In the genomic region with DNA sequence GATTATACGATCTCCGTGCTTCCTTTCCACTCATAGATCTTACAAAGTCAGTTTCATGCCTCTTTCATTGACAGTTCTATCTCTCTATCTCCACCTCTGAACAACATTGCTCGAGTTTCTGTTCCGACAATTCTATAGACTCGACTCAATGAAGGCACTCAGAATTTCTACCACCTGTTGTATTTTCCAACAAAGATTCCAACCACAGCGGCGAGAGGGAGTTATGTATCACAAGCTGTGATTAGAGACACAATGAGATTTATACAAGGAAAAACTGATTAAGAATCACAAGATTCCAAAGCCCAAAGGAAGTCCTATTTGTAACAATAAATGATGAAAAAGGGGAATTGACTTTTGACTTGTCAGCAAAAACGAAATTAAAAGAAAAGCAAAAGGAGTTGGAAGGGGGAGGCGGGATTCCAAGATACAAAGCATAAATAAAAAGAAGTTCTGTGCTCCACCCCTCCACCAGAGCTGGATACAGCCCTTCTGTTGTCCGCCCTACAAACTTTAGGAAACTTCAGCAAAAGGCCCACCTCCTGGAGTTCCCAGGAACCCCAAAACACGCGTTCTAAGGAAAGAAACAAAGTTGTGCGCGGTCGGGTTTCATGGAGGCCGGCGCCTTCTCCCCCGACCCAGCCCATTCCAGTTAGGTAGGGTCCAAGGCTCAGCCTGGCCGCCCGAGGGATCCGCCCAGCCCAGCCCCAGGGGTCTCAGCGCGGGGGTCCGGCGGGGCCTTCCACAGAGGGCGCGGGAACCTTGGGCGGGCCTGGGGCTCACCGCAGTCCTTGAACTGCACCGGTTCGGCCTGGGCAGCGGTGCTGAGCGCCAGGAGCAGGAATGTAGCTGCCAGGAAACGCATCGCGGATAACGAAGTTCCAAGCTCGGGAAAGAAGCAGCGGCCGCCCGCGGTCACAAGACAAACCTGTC, we compare ENCODE assay signal across 8 cellular contexts. TPM values are rescaled to one million over a fixed set of nuclear protein-coding genes. Genes with fewer than 3 reads are reported as not detected.
DNase-seq lines count a peak whose midpoint lies in the region; ATAC-seq and TF ChIP-seq lines count a peak whose summit lies in the region.

NPC2 (minus strand) TSS at position 893 of the 930 bp plus-strand sequence; CDS start at position 862, 31 bp downstream.

- H3K27me3 ChIP-seq in psoas muscle (ENCODE audit: insufficient read depth in 3 of 3, low read length in 2 of 3): no peaks in the 10 kb centered on the region

- peaks cover 19% of the 10 kb centered on the region for H3K36me3 Mint-ChIP-seq in activated B cell treated with CpG ODN at 0.5 μM for 24 hours (ENCODE audit: low read depth)

- intact Hi-C loops in activated B cell treated with CpG ODN at 0.5 μM for 24 hours (cut with micrococcal nuclease) (loop anchor here (1.0 to 10.0 kb wide), 11 partner anchors 91 to 1170 kb away; partner anchors contain the start of genes ALDH6A1, DLST, EIF2B2 and ERG28), cardiac septum (cut with DNase I) (no loop called here), psoas muscle (cut with DNase I) (loop anchor here in 1 of 2 donors (5.0 kb wide), 1 partner anchor 130 kb away; no protein-coding TSS in a partner anchor)

- H3K27ac Mint-ChIP-seq in activated B cell treated with CpG ODN at 0.5 μM for 24 hours: no peak within 1 kb of the TSS

- H3K9me3 ChIP-seq in psoas muscle: no peaks in the 10 kb centered on the region

- POLR2A ChIA-PET in activated CD8-positive, alpha-beta memory T cell treated with anti-CD3 and anti-CD28 coated beads for 36 hours (lab: Charles Lee): no interaction called here
- POLR2A ChIA-PET in activated B cell treated with CpG ODN at 0.5 μM for 24 hours (lab: Charles Lee): interaction anchor here (0.6 to 2.0 kb wide), 6 partner anchors 91 to 705 kb away, joined by 3 to 18 read pairs (median 4); partner anchors contain the start of gene ABCD4
- POLR2A ChIA-PET in GM10248 (lab: Yijun Ruan, JAX): no interaction called here

- peaks cover 23% of the 10 kb centered on the region for H3K4me1 ChIP-seq in psoas muscle

- ATAC-seq in HG03108 (IDR thresholded peaks at IDR 0.05; ENCODE audit: unreplicated experiment) (peak; percentile 7), activated B cell treated with CpG ODN at 0.5 μM for 24 hours (ENCODE audit: low read depth) (no peak), psoas muscle (peak in 2 of 4 donors; percentile 14 to 17)

- no peaks in the 10 kb centered on the region for H3K9me3 Mint-ChIP-seq in activated B cell treated with CpG ODN at 0.5 μM for 24 hours

- peaks cover 35% of the 10 kb centered on the region for H3K4me1 Mint-ChIP-seq in activated B cell treated with CpG ODN at 0.5 μM for 24 hours

- no peak within 1 kb of the TSS for H3K4me3 Mint-ChIP-seq in activated B cell treated with CpG ODN at 0.5 μM for 24 hours

- DNase-seq in activated CD8-positive, alpha-beta memory T cell treated with anti-CD3 and anti-CD28 coated beads, Interleukin-2, amount 50 U/mL, for 4 hours: no peak
- DNase-seq in activated B cell treated with CpG ODN at 0.5 μM for 24 hours (no peak), cardiac septum (ENCODE audit: low spot score) (no peak), psoas muscle (no peak), COR-L47 (lab: John Stamatoyannopoulos, UW) (no peak), GM10248 (ENCODE audit: extremely low spot score) (no peak)

- H3K27me3 Mint-ChIP-seq in activated B cell treated with CpG ODN at 0.5 μM for 24 hours: no peaks in the 10 kb centered on the region

- H3K27ac ChIP-seq in psoas muscle: peak within 1 kb of the TSS; percentile 87

- H3K36me3 ChIP-seq in psoas muscle (ENCODE audit: insufficient read depth in 1 of 2, low read depth in 1 of 2): peaks cover 0 to 16% of the 10 kb centered on the region in 2 donors

- TF ChIP-seq CTCF in activated B cell treated with CpG ODN at 0.5 μM for 24 hours (IDR thresholded peaks at IDR 0.05): no peak
- no peak for TF ChIP-seq CTCF in psoas muscle (IDR thresholded peaks at IDR 0.05)
- no peak for TF ChIP-seq CTCF in GM10248 (IDR thresholded peaks at IDR 0.05; ENCODE audit: control extremely low read depth, extremely low read depth, low read depth, missing control alignments)

- CTCF ChIA-PET in activated CD8-positive, alpha-beta memory T cell treated with anti-CD3 and anti-CD28 coated beads for 36 hours (lab: Charles Lee): interaction anchor here (1.0 to 1.2 kb wide), 2 partner anchors 10 to 80 kb away, joined by 4 to 6 read pairs; no protein-coding TSS in a partner anchor
- CTCF ChIA-PET in activated B cell treated with CpG ODN at 0.5 μM for 24 hours (lab: Charles Lee) (interaction anchor here (0.7 to 1.1 kb wide), 4 partner anchors 116 to 190 kb away, joined by 3 to 4 read pairs (median 3); partner anchors contain the start of gene ABCD4), GM10248 (lab: Yijun Ruan, JAX) (interaction anchor here (0.7 to 3.7 kb wide), 10 partner anchors 11 to 365 kb away, joined by 3 to 18 read pairs (median 3); partner anchors contain the start of gene LTBP2)

- 0 to 1% (median 1%) methylated on average over 38 to 42 of the region's 42 CpGs for WGBS in psoas muscle, 3 donors

- H3K4me3 ChIP-seq in psoas muscle: peak within 1 kb of the TSS; percentile 82

RNA-seq across cellular contexts. Expression of gene NPC2, which starts in this region (rescaled TPM):
- 10 to 100 TPM; 12.4 to 13.4 TPM for total RNA-seq in activated CD8-positive, alpha-beta memory T cell treated with anti-CD3 and anti-CD28 coated beads for 36 hours
- 61.7 and 69.4 TPM in 2 replicates for total RNA-seq in activated B cell treated with CpG ODN at 0.5 μM for 24 hours
- 116 TPM for total RNA-seq in cardiac septum
- 10 to 100 TPM; 31.6 to 42.5 (median 35.0) TPM for total RNA-seq in psoas muscle
- polyA plus RNA-seq in psoas muscle: 10 to 100 TPM; 28.2 to 30.7 (median 29.3) TPM
